Comparison of ENCODE assay signal across 22 cellular contexts in genomic region chr18:50465211-50466153, GRCh38.
"Had no signal": no experiment of that assay in that cellular context is flagged by ENCODE, and none has a peak within 500 bp of the region (broad histone marks: within the 10 kb centered on the region; RNA-seq: fewer than 3 reads in every experiment).

No MANE protein-coding gene starts in this region.

- H3K4me1 ChIP-seq: ascending aorta, esophagus squamous epithelium had no signal

- DNase-seq: activated CD4-positive, alpha-beta T cell treated with anti-CD3 and anti-CD28 coated beads for 48 hours; activated CD4-positive, CD25-positive, alpha-beta regulatory T cell; activated CD8-positive, alpha-beta memory T cell treated with anti-CD3 and anti-CD28 coated beads for 24 hours; activated CD8-positive, alpha-beta memory T cell treated with anti-CD3 and anti-CD28 coated beads, Interleukin-2, amount 50 U/mL, for 48 hours; activated effector memory CD4-positive, alpha-beta T cell treated with Interleukin-2 at 50 U/mL for 16 hours; activated naive CD4-positive, alpha-beta T cell treated with anti-CD3 and anti-CD28 coated beads, Interleukin-2, amount 50 U/mL, for 16 hours; activated T-cell treated with anti-CD3 and anti-CD28 coated beads, Interleukin-2, amount 50 U/mL, for 48 hours; cerebellar nuclear complex; cortex of kidney; esophagus squamous epithelium; heart right ventricle; immature natural killer cell; left cardiac atrium; nephron progenitor cell; nucleus accumbens; retina; stimulated activated CD4-positive, alpha-beta T cell treated with anti-CD3 and anti-CD28 coated beads, Interleukin-12 subunit alpha, Interleukin-12 subunit beta, amount 100 ng/mL, for 4 hours; stimulated activated CD4-positive, alpha-beta T cell treated with anti-CD3 and anti-CD28 coated beads, Interleukin-1b, Interleukin-23, amount 100 ng/mL, for 48 hours; stimulated activated CD8-positive, alpha-beta memory T cell treated with anti-CD3 and anti-CD28 coated beads, Interleukin-4, amount 100 ng/mL, for 48 hours; stimulated activated naive CD4-positive, alpha-beta T cell; T-cell had no signal

- H3K9me3 ChIP-seq: ascending aorta, esophagus squamous epithelium, heart right ventricle had no signal

- H3K4me3 ChIP-seq: ascending aorta, esophagus squamous epithelium, heart right ventricle had no signal

- ATAC-seq: heart right ventricle, left cardiac atrium, T-cell had no signal

- H3K27ac ChIP-seq: ascending aorta, esophagus squamous epithelium, heart right ventricle had no signal
